In genomic region chr9:2838356-2838983, GRCh38 we compare ENCODE assay signal across 1 cellular context.
TF ChIP-seq lines count a peak whose summit lies in the region.

No MANE protein-coding gene starts in this region.

TF ChIP-seq in HepG2, 621 proteins besides CTCF, POLR2A, EP300 and RAD21 (continued from another document):
- no peak for TF ChIP-seq PRDM15 (CRISPR knock-in tag; IDR thresholded peaks at IDR 0.05)
- no peak for TF ChIP-seq PREB (CRISPR knock-in tag; IDR thresholded peaks at IDR 0.05)
- TF ChIP-seq ZNF577 (CRISPR knock-in tag; IDR thresholded peaks at IDR 0.05; ENCODE audit: borderline replicate concordance, low read depth) = no peak
- TF ChIP-seq TERF1 (CRISPR knock-in tag; IDR thresholded peaks at IDR 0.05) = no peak
- TF ChIP-seq ZSCAN25 (CRISPR knock-in tag; IDR thresholded peaks at IDR 0.05) = no peak
- TF ChIP-seq TRIM24 (CRISPR knock-in tag; IDR thresholded peaks at IDR 0.05) = no peak
- TF ChIP-seq ZBTB33 (CRISPR knock-in tag; IDR thresholded peaks at IDR 0.05) = no peak
- TF ChIP-seq SMAD3 (CRISPR knock-in tag; IDR thresholded peaks at IDR 0.05) = no peak
- TF ChIP-seq NFAT5 (CRISPR knock-in tag; IDR thresholded peaks at IDR 0.05) = no peak
TF ChIP-seq in HepG2: peak in this region for 0.
